In the genomic region with DNA sequence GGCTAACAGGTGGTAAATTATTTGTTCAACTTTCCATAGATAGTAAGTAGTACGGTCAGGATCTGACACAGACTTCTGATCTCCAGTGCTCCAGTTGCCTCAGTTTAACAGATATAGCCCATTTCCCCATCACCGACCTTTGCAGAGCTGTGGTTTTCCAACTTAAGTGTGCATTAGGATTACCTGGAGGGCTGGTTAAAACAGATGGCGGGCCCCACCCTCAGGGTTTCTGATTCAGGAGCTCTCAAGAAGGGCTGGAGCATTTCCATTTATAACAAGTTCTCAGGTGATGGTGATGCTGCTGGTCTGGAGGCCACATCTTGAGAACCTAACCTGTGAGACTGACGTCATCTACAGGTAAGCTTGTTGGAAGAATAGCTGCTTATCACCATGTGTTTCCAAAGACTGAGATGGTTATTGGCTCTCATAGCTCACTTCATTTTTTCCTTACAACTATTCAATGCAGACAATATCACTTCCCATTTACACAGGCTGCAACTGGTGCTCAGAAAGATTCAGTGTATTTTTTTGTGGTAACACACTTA, we compare ENCODE assay signal across 17 cellular contexts.
"Had no signal": no experiment of that assay in that cellular context is flagged by ENCODE, and none has a peak within 500 bp of the region (broad histone marks: within the 10 kb centered on the region; RNA-seq: fewer than 3 reads in every experiment).

No MANE protein-coding gene starts in this region.

- H3K4me1 Mint-ChIP-seq: IgD-negative memory B cell had no signal

- H3K4me3 Mint-ChIP-seq: IgD-negative memory B cell had no signal

- H3K27me3 Mint-ChIP-seq: IgD-negative memory B cell had no signal

- H3K27ac Mint-ChIP-seq: IgD-negative memory B cell had no signal

- H3K4me3 ChIP-seq: K562, SJSA1, SK-N-MC had no signal

- H3K36me3 ChIP-seq: SJSA1 had no signal

- DNase-seq: NCI-H1092, NCI-H1417 treated with DMSO at 0.1 percent for 48 hours, NCI-H146, NCI-H1694 treated with DMSO at 0.1 percent for 48 hours, NCI-H1930, NCI-H2081, NCI-H2107, NCI-H2227 treated with DMSO at 0.1 percent for 48 hours, NCI-H526, Right ventricle myocardium superior, RPMI8226, SIG-M5 had no signal

- H3K27me3 ChIP-seq: SJSA1 had no signal

- H3K27ac ChIP-seq: KMS-11, SJSA1, SK-N-MC had no signal
